Comparison of ENCODE assay signal across 19 cellular contexts in genomic region chr19:35623327-35624010, GRCh38.
DNase-seq lines count a peak whose midpoint lies in the region; ATAC-seq lines count a peak whose summit lies in the region.
"Had no signal": no experiment of that assay in that cellular context is flagged by ENCODE, and none has a peak within 500 bp of the region (broad histone marks: within the 10 kb centered on the region; RNA-seq: fewer than 3 reads in every experiment).

No MANE protein-coding gene starts in this region.

- no peak for ATAC-seq in GM21360 (IDR thresholded peaks at IDR 0.05; ENCODE audit: unreplicated experiment)
- ATAC-seq: gastroesophageal sphincter; natural killer cell treated with Interleukin-12 subunit alpha and Interleukin-12 subunit beta and Interleukin-15 and Interleukin-18, amount 100 ng/mL, for 72 hours; stimulated activated memory B cell treated with anti-CD40 and anti-IgM and Interleukin-4, amounts not matched to agents 10 μg/mL and 1 μg/mL and 100 μg/mL, for 72 hours; upper lobe of right lung had no signal

- intact Hi-C loops in head of caudate nucleus (cut with DNase I): no loop called here

- peak; percentile 1 for DNase-seq in activated naive CD4-positive, alpha-beta T cell treated with anti-CD3 and anti-CD28 coated beads, Interleukin-2, amount 50 U/mL, for 16 hours
- DNase-seq in activated naive CD4-positive, alpha-beta T cell (lab: John Stamatoyannopoulos, UW): no peak
- DNase-seq in head of caudate nucleus: peak; percentile 33 to 95 (median 77)
- peak; percentile 24 for DNase-seq in superior temporal gyrus (ENCODE audit: extremely low spot score)
- no peak for DNase-seq in foreskin melanocyte
- DNase-seq: 8988T; activated CD4-positive, alpha-beta T cell treated with anti-CD3 and anti-CD28 coated beads for 4 hours; activated CD8-positive, alpha-beta memory T cell treated with anti-CD3 and anti-CD28 coated beads for 24 hours; hippocampal formation; IMR-90; MV-4-11; NCI-H1436 treated with DMSO at 0.1 percent for 48 hours; NCI-H2107; T-helper 9 cell; upper lobe of right lung had no signal

Comparison
In these comparisons a context has a peak if more than half of its experiments do, and no peak if none do; other contexts are left out.
1. DNase-seq: peak in activated naive CD4-positive, alpha-beta T cell treated with anti-CD3 and anti-CD28 coated beads, Interleukin-2, amount 50 U/mL, for 16 hours (single experiment), head of caudate nucleus (42 of 42) and superior temporal gyrus (single experiment); none in activated naive CD4-positive, alpha-beta T cell (0 of 4) and foreskin melanocyte (single experiment).